Comparison of ENCODE assay signal across 1 cellular context in genomic region chr7:3092468-3092867, GRCh38.
TF ChIP-seq lines count a peak whose summit lies in the region.

No MANE protein-coding gene starts in this region.

TF ChIP-seq in SK-N-SH, 30 proteins besides CTCF, POLR2A, EP300 and RAD21:
- TF ChIP-seq REST (IDR thresholded peaks at IDR 0.05; ENCODE audit: low read depth, low read length) (no peak), TCF12 (IDR thresholded peaks at IDR 0.05) (no peak), RFX5 (IDR thresholded peaks at IDR 0.05; ENCODE audit: low read length) (no peak), FOXM1 (IDR thresholded peaks at IDR 0.05; ENCODE audit: low read depth) (no peak), MXI1 (IDR thresholded peaks at IDR 0.05; ENCODE audit: low read depth, low read length) (no peak), MEF2A (IDR thresholded peaks at IDR 0.05; ENCODE audit: borderline replicate concordance, low read depth) (no peak), RXRA (IDR thresholded peaks at IDR 0.05; ENCODE audit: borderline replicate concordance, low read depth) (no peak), RCOR1 (IDR thresholded peaks at IDR 0.05; ENCODE audit: low read length) (no peak), GATA2 (CRISPR knock-in tag; IDR thresholded peaks at IDR 0.05) (no peak), TEAD4 (IDR thresholded peaks at IDR 0.05; ENCODE audit: borderline replicate concordance, insufficient read depth) (no peak), SIN3A (IDR thresholded peaks at IDR 0.05; ENCODE audit: borderline replicate concordance, low read depth, low read length) (no peak)
- TF ChIP-seq, protein P1, sequence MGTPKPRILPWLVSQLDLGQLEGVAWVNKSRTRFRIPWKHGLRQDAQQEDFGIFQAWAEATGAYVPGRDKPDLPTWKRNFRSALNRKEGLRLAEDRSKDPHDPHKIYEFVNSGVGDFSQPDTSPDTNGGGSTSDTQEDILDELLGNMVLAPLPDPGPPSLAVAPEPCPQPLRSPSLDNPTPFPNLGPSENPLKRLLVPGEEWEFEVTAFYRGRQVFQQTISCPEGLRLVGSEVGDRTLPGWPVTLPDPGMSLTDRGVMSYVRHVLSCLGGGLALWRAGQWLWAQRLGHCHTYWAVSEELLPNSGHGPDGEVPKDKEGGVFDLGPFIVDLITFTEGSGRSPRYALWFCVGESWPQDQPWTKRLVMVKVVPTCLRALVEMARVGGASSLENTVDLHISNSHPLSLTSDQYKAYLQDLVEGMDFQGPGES (IDR thresholded peaks at IDR 0.05; ENCODE audit: low read depth, low read length) = no peak
- TF ChIP-seq, protein P2, sequence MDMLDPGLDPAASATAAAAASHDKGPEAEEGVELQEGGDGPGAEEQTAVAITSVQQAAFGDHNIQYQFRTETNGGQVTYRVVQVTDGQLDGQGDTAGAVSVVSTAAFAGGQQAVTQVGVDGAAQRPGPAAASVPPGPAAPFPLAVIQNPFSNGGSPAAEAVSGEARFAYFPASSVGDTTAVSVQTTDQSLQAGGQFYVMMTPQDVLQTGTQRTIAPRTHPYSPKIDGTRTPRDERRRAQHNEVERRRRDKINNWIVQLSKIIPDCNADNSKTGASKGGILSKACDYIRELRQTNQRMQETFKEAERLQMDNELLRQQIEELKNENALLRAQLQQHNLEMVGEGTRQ (IDR thresholded peaks at IDR 0.05; ENCODE audit: borderline replicate concordance, low read depth, low read length) = no peak
TF ChIP-seq in SK-N-SH: peak in this region for 0.
